ENCODE assay signal across 8 cellular contexts in genomic region chr17:48804936-48805411, GRCh38. TPM values are rescaled to one million over a fixed set of nuclear protein-coding genes. Genes with fewer than 3 reads are reported as not detected.
DNase-seq lines count a peak whose midpoint lies in the region; ATAC-seq and TF ChIP-seq lines count a peak whose summit lies in the region.

No MANE protein-coding gene starts in this region.

- H3K4me3 ChIP-seq in CD8-positive, alpha-beta T cell (ENCODE audit: low read depth, low read length), result no peak overlapping the region
- H3K4me3 ChIP-seq in PC-3 (ENCODE audit: low read length), result peak overlapping the region; percentile 22; the same call in 1 of the 2 replicates
- no peak overlapping the region for H3K4me3 ChIP-seq in fibroblast of mammary gland (ENCODE audit: control insufficient read depth, low read depth, low read length)

- no peaks in the 10 kb centered on the region for H3K79me2 ChIP-seq in PC-3 (ENCODE audit: low read length)

- ATAC-seq in CD8-positive, alpha-beta T cell, result peak; percentile 99
- peak; percentile 60 for ATAC-seq in HG02798 (IDR thresholded peaks at IDR 0.05; ENCODE audit: poor library complexity, unreplicated experiment)
- ATAC-seq in PC-3, result peak; percentile 98
- no peak for ATAC-seq in HG02938 (IDR thresholded peaks at IDR 0.05; ENCODE audit: unreplicated experiment)

- no peaks in the 10 kb centered on the region for H3K27me3 ChIP-seq in CD8-positive, alpha-beta T cell (ENCODE audit: insufficient read depth, low read length)
- H3K27me3 ChIP-seq in PC-3 (ENCODE audit: low read length), result no peaks in the 10 kb centered on the region

- H3K9me3 ChIP-seq in CD8-positive, alpha-beta T cell (ENCODE audit: low read length), result no peaks in the 10 kb centered on the region
- H3K9me3 ChIP-seq in PC-3 (ENCODE audit: low read length), result no peaks in the 10 kb centered on the region

- H3K4me1 Mint-ChIP-seq in CD8-positive, alpha-beta T cell (ENCODE audit: low read depth), result no peaks in the 10 kb centered on the region
- H3K4me1 Mint-ChIP-seq in neural crest cell, result no peaks in the 10 kb centered on the region

- no peaks in the 10 kb centered on the region for H3K36me3 Mint-ChIP-seq in CD8-positive, alpha-beta T cell
- no peaks in the 10 kb centered on the region for H3K36me3 Mint-ChIP-seq in neural crest cell (ENCODE audit: low read depth)

- H4K20me1 ChIP-seq in PC-3 (ENCODE audit: low read length), result no peaks in the 10 kb centered on the region

- no peak overlapping the region for H3K4me3 Mint-ChIP-seq in CD8-positive, alpha-beta T cell
- H3K4me3 Mint-ChIP-seq in neural crest cell, result no peak overlapping the region

- POLR2A ChIA-PET in CD8-positive, alpha-beta T cell (lab: Charles Lee), result no interaction called here
- POLR2A ChIA-PET in PC-3 (lab: Charles Lee; ENCODE audit: unreplicated experiment), result no interaction called here

- CTCF ChIA-PET in CD8-positive, alpha-beta T cell (lab: Charles Lee), result interaction anchor here (0.6 to 19.5 kb wide), 37 partner anchors 7 to 228 kb away, joined by 3 to 706 read pairs (median 6); partner anchors contain the start of genes ATP5MC1, CALCOCO2, TTLL6 and UBE2Z
- CTCF ChIA-PET in PC-3 (lab: Charles Lee), result interaction anchor here (0.6 to 4.1 kb wide), 7 partner anchors 10 to 228 kb away, joined by 3 to 63 read pairs (median 4); no protein-coding TSS in a partner anchor

- TF ChIP-seq CTCF in CD8-positive, alpha-beta T cell (IDR thresholded peaks at IDR 0.05), result peak; percentile 87
- TF ChIP-seq CTCF in PC-3 (conservative IDR thresholded peaks at IDR 0.05; ENCODE audit: low read depth, low read length) (peak; percentile 99), fibroblast of mammary gland (conservative IDR thresholded peaks at IDR 0.05; ENCODE audit: control insufficient read depth, insufficient read depth, low read depth, low read length) (peak; percentile 91), neural crest cell (conservative IDR thresholded peaks at IDR 0.05) (peak; percentile 90)

- no TSS peak for BruUV-seq in PC-3 (replicated peaks; lab: Mats Ljungman, UMichigan)

- H3K27ac ChIP-seq in CD8-positive, alpha-beta T cell (ENCODE audit: low read depth, low read length), result no peak overlapping the region
- H3K27ac ChIP-seq in PC-3 (ENCODE audit: low read length) (no peak overlapping the region), substantia nigra (ENCODE audit: low read depth, low read length, poor library complexity, severe bottlenecking) (no peak overlapping the region)

- no peak overlapping the region for H3K9ac ChIP-seq in PC-3 (ENCODE audit: low read length)

- H3K9me3 Mint-ChIP-seq in CD8-positive, alpha-beta T cell, result no peaks in the 10 kb centered on the region
- H3K9me3 Mint-ChIP-seq in neural crest cell, result no peaks in the 10 kb centered on the region

- H3K4me2 ChIP-seq in PC-3 (ENCODE audit: low read length), result peak overlapping the region; percentile 63

- H3K27ac Mint-ChIP-seq in CD8-positive, alpha-beta T cell, result no peak overlapping the region
- H3K27ac Mint-ChIP-seq in neural crest cell (ENCODE audit: unreplicated experiment), result no peak overlapping the region

- no peaks in the 10 kb centered on the region for H3F3A ChIP-seq in PC-3 (ENCODE audit: low read length, unreplicated experiment)

- intact Hi-C loops in CD8-positive, alpha-beta T cell (cut with DNase I, micrococcal nuclease), result loop anchor here (1.0 kb wide), 4 partner anchors 74 to 227 kb away; no protein-coding TSS in a partner anchor
- intact Hi-C loops in PC-3 (cut with micrococcal nuclease), result loop anchor here (1.0 kb wide), 1 partner anchor 74 kb away; no protein-coding TSS in a partner anchor

- H3K9me2 ChIP-seq in PC-3 (replicated peaks; ENCODE audit: low read length), result no peaks in the 10 kb centered on the region

- peak overlapping the region; percentile 48 for H2AFZ ChIP-seq in PC-3 (ENCODE audit: low read length)

- peaks cover 14% of the 10 kb centered on the region for H3K27me3 Mint-ChIP-seq in CD8-positive, alpha-beta T cell (ENCODE audit: low read depth)
- peaks cover 63% of the 10 kb centered on the region for H3K27me3 Mint-ChIP-seq in neural crest cell (ENCODE audit: low read depth)

- no peaks in the 10 kb centered on the region for H3K4me1 ChIP-seq in CD8-positive, alpha-beta T cell (ENCODE audit: insufficient read depth, low read length)
- peaks cover 3% of the 10 kb centered on the region; the same call in 1 of the 2 replicates for H3K4me1 ChIP-seq in PC-3 (ENCODE audit: insufficient read depth, low read length)

- DNase-seq in CD8-positive, alpha-beta T cell, result peak; percentile 50 to 80 (median 61)
- DNase-seq in PC-3 (peak; percentile 88), fibroblast of mammary gland (ENCODE audit: low read depth) (peak; percentile 39), neural crest cell (ENCODE audit: low read depth, low spot score) (peak; percentile 83), substantia nigra (lab: John Stamatoyannopoulos, UW) (peak in 43 of 49 donors; percentile 3 to 67 (median 26))
- peak; percentile 76 for DNase-seq in activated T-cell treated with anti-CD3 and anti-CD28 coated beads, Interleukin-2, amount 50 U/mL, for 1 hour

- no peaks in the 10 kb centered on the region for H3K36me3 ChIP-seq in CD8-positive, alpha-beta T cell (ENCODE audit: insufficient read depth, low read length)
- H3K36me3 ChIP-seq in PC-3 (ENCODE audit: low read depth, low read length), result no peaks in the 10 kb centered on the region

RNA-seq across cellular contexts. Expression of gene TTLL6, which starts 12.1 kb away (rescaled TPM):
- not detected for total RNA-seq in CD8-positive, alpha-beta T cell
- total RNA-seq in PC-3 (2014; rRNA removed) (0.29 and 0.40 TPM in 2 replicates), neural crest cell (0.65 and 0.68 TPM in 2 replicates)

RNA-seq across cellular contexts. Expression of gene CALCOCO2, which starts 25.9 kb away (rescaled TPM):
- 100 to 1,000 TPM; 112 to 121 TPM for total RNA-seq in CD8-positive, alpha-beta T cell
- 47.2 and 49.4 TPM in 2 replicates for total RNA-seq in PC-3 (2014; rRNA removed)
- total RNA-seq in neural crest cell, result 35.4 and 35.7 TPM in 2 replicates

Comparison
In these comparisons a context has a peak if more than half of its experiments do, and no peak if none do; other contexts are left out.
1. DNase-seq: peak in every context shown above with its lines; median percentile 88 in PC-3; 83 in neural crest cell; 76 in activated T-cell treated with anti-CD3 and anti-CD28 coated beads, Interleukin-2, amount 50 U/mL, for 1 hour; 61 in CD8-positive, alpha-beta T cell; 39 in fibroblast of mammary gland; 26 in substantia nigra.